ENCODE assay signal across 11 cellular contexts in genomic region chr1:184160942-184161698, GRCh38.
DNase-seq lines count a peak whose midpoint lies in the region; ATAC-seq, FAIRE-seq and TF ChIP-seq lines count a peak whose summit lies in the region.
"Had no signal": no experiment of that assay in that cellular context is flagged by ENCODE, and none has a peak within 500 bp of the region (broad histone marks: within the 10 kb centered on the region; RNA-seq: fewer than 3 reads in every experiment).

No MANE protein-coding gene starts in this region.

- H3K36me3 ChIP-seq in body of pancreas (replicated peaks in 1 of 2; ENCODE audit: insufficient read depth in 1 of 2, low read depth in 2 of 2): no peaks in the 10 kb centered on the region
- no peaks in the 10 kb centered on the region for H3K36me3 ChIP-seq in naive thymus-derived CD4-positive, alpha-beta T cell (ENCODE audit: control insufficient read depth in 2 of 3, insufficient read depth in 3 of 3, low read length in 3 of 3)

- CTCF ChIA-PET in naive thymus-derived CD4-positive, alpha-beta T cell (lab: Charles Lee): no interaction called here

- TF ChIP-seq CTCF in GM13977 (IDR thresholded peaks at IDR 0.05; ENCODE audit: extremely low read depth, insufficient read depth, missing control alignments) (no peak), body of pancreas (IDR thresholded peaks at IDR 0.05) (no peak)

- H3K27ac Mint-ChIP-seq in naive thymus-derived CD4-positive, alpha-beta T cell: no peak overlapping the region

- no peak overlapping the region for H3K4me3 Mint-ChIP-seq in naive thymus-derived CD4-positive, alpha-beta T cell

- peaks cover 15% of the 10 kb centered on the region for H3K4me1 ChIP-seq in body of pancreas
- H3K4me1 ChIP-seq in naive thymus-derived CD4-positive, alpha-beta T cell (ENCODE audit: control insufficient read depth in 2 of 2, insufficient read depth in 2 of 2, low read length in 2 of 2): no peaks in the 10 kb centered on the region

- H3K4me3 ChIP-seq in body of pancreas: no peak overlapping the region
- H3K4me3 ChIP-seq in naive thymus-derived CD4-positive, alpha-beta T cell (ENCODE audit: low read length): no peak overlapping the region

- H3K27me3 ChIP-seq in body of pancreas: no peaks in the 10 kb centered on the region
- H3K27me3 ChIP-seq in naive thymus-derived CD4-positive, alpha-beta T cell (ENCODE audit: control insufficient read depth in 2 of 2, insufficient read depth in 2 of 2, low read length in 2 of 2): no peaks in the 10 kb centered on the region

- intact Hi-C loops in body of pancreas (cut with DNase I): no loop called here
- intact Hi-C loops in naive thymus-derived CD4-positive, alpha-beta T cell (cut with micrococcal nuclease): loop anchor here in 1 of 2 donors (5.0 to 10.0 kb wide), 3 partner anchors 61 to 816 kb away; no protein-coding TSS in a partner anchor

- no peak for TF ChIP-seq POLR2A in body of pancreas (IDR thresholded peaks at IDR 0.05)

- peaks cover 0 to 1% (median 0%) of the 10 kb centered on the region in 5 donors for H3K36me3 Mint-ChIP-seq in naive thymus-derived CD4-positive, alpha-beta T cell

- peaks cover 0 to 8% (median 6%) of the 10 kb centered on the region in 5 donors for H3K27me3 Mint-ChIP-seq in naive thymus-derived CD4-positive, alpha-beta T cell

- POLR2A ChIA-PET in naive thymus-derived CD4-positive, alpha-beta T cell (lab: Charles Lee): interaction anchor here (0.7 kb wide), 1 partner anchor 52 kb away, joined by 3 read pairs; no protein-coding TSS in a partner anchor

- DNase-seq in AG08396 (ENCODE audit: low spot score) (peak; percentile 32), GM13977 (ENCODE audit: low spot score) (peak; percentile 19), body of pancreas (peak in 1 of 4 donors; percentile 18), epidermal melanocyte (ENCODE audit: insufficient read length, low spot score) (no peak), activated gamma-delta T cell treated with Interleukin-2 at 50 U/mL for 16 hours (no peak), urothelium cell line (ENCODE audit: low spot score) (no peak), midbrain (lab: John Stamatoyannopoulos, UW) (no peak)
- DNase-seq in naive thymus-derived CD4-positive, alpha-beta T cell: peak in 1 of 9 donors; percentile 34
- DNase-seq: activated CD8-positive, alpha-beta memory T cell treated with anti-CD3 and anti-CD28 coated beads, Interleukin-2, amount 50 U/mL, for 48 hours; effector memory CD4-positive, alpha-beta T cell; RPMI8226 had no signal

- H3K4me1 Mint-ChIP-seq in naive thymus-derived CD4-positive, alpha-beta T cell: peaks cover 0 to 2% (median 0%) of the 10 kb centered on the region in 7 donors

- ATAC-seq in body of pancreas: peak; percentile 13
- ATAC-seq in naive thymus-derived CD4-positive, alpha-beta T cell: peak; percentile 57

- in situ Hi-C loops in GM13977 (cut with MboI; ENCODE audit: low pct_unique_long_range_greater_than_20kb, low sequenced_read_pairs, unreplicated experiment): no loop called here

- no peak overlapping the region for H3K27ac ChIP-seq in body of pancreas
- no peak overlapping the region for H3K27ac ChIP-seq in naive thymus-derived CD4-positive, alpha-beta T cell (ENCODE audit: low read depth, low read length)

- 72 to 85% methylated on average over 3 of the region's 3 CpGs for WGBS in body of pancreas, 2 donors

- FAIRE-seq in urothelium cell line (lab: Jason Lieb, UNC): no peak

- H3K9me3 ChIP-seq in body of pancreas: no peaks in the 10 kb centered on the region
- H3K9me3 ChIP-seq in naive thymus-derived CD4-positive, alpha-beta T cell (ENCODE audit: control insufficient read depth in 2 of 3, low read length in 3 of 3): no peaks in the 10 kb centered on the region

- H3K9me3 Mint-ChIP-seq in naive thymus-derived CD4-positive, alpha-beta T cell: peaks cover 0 to 7% (median 0%) of the 10 kb centered on the region in 11 donors

Comparison
In these comparisons a context has a peak if more than half of its experiments do, and no peak if none do; other contexts are left out.
1. DNase-seq: peak in AG08396 (single experiment) and GM13977 (single experiment); none in epidermal melanocyte (single experiment), activated gamma-delta T cell treated with Interleukin-2 at 50 U/mL for 16 hours (single experiment), urothelium cell line (single experiment) and midbrain (single experiment).